ENCODE assay signal across 8 cellular contexts in genomic region chr15:63915888-63916731, GRCh38.
DNase-seq lines count a peak whose midpoint lies in the region; ATAC-seq and TF ChIP-seq lines count a peak whose summit lies in the region.

No MANE protein-coding gene starts in this region.

- in situ Hi-C loops in gastrocnemius medialis (cut with MboI; ENCODE audit: low sequenced_read_pairs in 4 of 4) = no loop called here

- intact Hi-C loops in gastrocnemius medialis (cut with DNase I; ENCODE audit: low total_unique reads) = loop anchor here (2.0 kb wide), 1 partner anchor 131 kb away; the partner anchor contains the start of gene DAPK2

- H3K27ac ChIP-seq in gastrocnemius medialis = peak overlapping the region; percentile 68 to 79 (median 73)
- no peak overlapping the region for H3K27ac ChIP-seq in CD8-positive, alpha-beta memory T cell (ENCODE audit: low read depth, low read length)

- CTCF ChIA-PET in CD8-positive, alpha-beta memory T cell (lab: Charles Lee) = interaction anchor here (0.8 to 0.9 kb wide), 3 partner anchors 24 to 95 kb away, joined by 3 read pairs; no protein-coding TSS in a partner anchor

- H3K27me3 Mint-ChIP-seq in CD8-positive, alpha-beta memory T cell = peaks cover 0 to 3% of the 10 kb centered on the region in 2 donors

- H3K36me3 ChIP-seq in gastrocnemius medialis = no peaks in the 10 kb centered on the region
- no peaks in the 10 kb centered on the region for H3K36me3 ChIP-seq in CD8-positive, alpha-beta memory T cell (ENCODE audit: insufficient read depth, low read length)

- H3K4me1 Mint-ChIP-seq in CD8-positive, alpha-beta memory T cell = peaks cover 4 to 13% (median 8%) of the 10 kb centered on the region in 3 donors

- TF ChIP-seq POLR2A in gastrocnemius medialis (IDR thresholded peaks at IDR 0.05) = no peak

- H3K9me3 Mint-ChIP-seq in CD8-positive, alpha-beta memory T cell = no peaks in the 10 kb centered on the region

- no peak overlapping the region for H3K4me3 ChIP-seq in GM12864 (ENCODE audit: low read depth, low read length)
- no peak overlapping the region for H3K4me3 ChIP-seq in gastrocnemius medialis
- H3K4me3 ChIP-seq in CD8-positive, alpha-beta memory T cell (ENCODE audit: low read length) = no peak overlapping the region

- no peaks in the 10 kb centered on the region for H3K9me3 ChIP-seq in gastrocnemius medialis
- H3K9me3 ChIP-seq in CD8-positive, alpha-beta memory T cell (ENCODE audit: low read length) = no peaks in the 10 kb centered on the region

- TF ChIP-seq CTCF in GM12864 (IDR thresholded peaks at IDR 0.05; ENCODE audit: low read depth, low read length, missing control alignments) (peak; percentile 19), gastrocnemius medialis (IDR thresholded peaks at IDR 0.05 in 4 of 5, conservative IDR thresholded peaks at IDR 0.05 in 1 of 5) (peak; percentile 7 to 64 (median 56))

- peak overlapping the region in 1 of 8 donors; percentile 47 for H3K27ac Mint-ChIP-seq in CD8-positive, alpha-beta memory T cell

- peaks cover 37 to 39% of the 10 kb centered on the region in 2 donors for H3K4me1 ChIP-seq in gastrocnemius medialis
- peaks cover 10% of the 10 kb centered on the region for H3K4me1 ChIP-seq in CD8-positive, alpha-beta memory T cell (ENCODE audit: insufficient read depth, low read length)

- ATAC-seq in gastrocnemius medialis = peak; percentile 9 to 47

- DNase-seq in GM12864 (ENCODE audit: low read depth) (no peak), OCI-M1 (lab: John Stamatoyannopoulos, UW) (peak; percentile 16), fibroblast of gingiva (ENCODE audit: low read depth) (peak; percentile 48), gastrocnemius medialis (no peak), NCI-H2029 (lab: John Stamatoyannopoulos, UW) (no peak), GOT3 (lab: John Stamatoyannopoulos, UW) (no peak), HUDEP-2 (lab: John Stamatoyannopoulos, UW; ENCODE audit: unreplicated experiment in 76 of 76) (no peak)
- no peak for DNase-seq in CD8-positive, alpha-beta memory T cell

- H3K4me3 Mint-ChIP-seq in CD8-positive, alpha-beta memory T cell = no peak overlapping the region

- H3K27me3 ChIP-seq in gastrocnemius medialis = no peaks in the 10 kb centered on the region
- H3K27me3 ChIP-seq in CD8-positive, alpha-beta memory T cell (ENCODE audit: insufficient read depth, low read length, poor library complexity, severe bottlenecking) = no peaks in the 10 kb centered on the region

- peaks cover 0 to 7% (median 0%) of the 10 kb centered on the region in 3 donors for H3K36me3 Mint-ChIP-seq in CD8-positive, alpha-beta memory T cell

- POLR2A ChIA-PET in CD8-positive, alpha-beta memory T cell (lab: Charles Lee) = no interaction called here

Comparison
In these comparisons a context has a peak if more than half of its experiments do, and no peak if none do; other contexts are left out.
1. DNase-seq: peak in OCI-M1 (single experiment) and fibroblast of gingiva (single experiment); none in GM12864 (single experiment), gastrocnemius medialis (0 of 2), CD8-positive, alpha-beta memory T cell (0 of 5), NCI-H2029 (single experiment), GOT3 (single experiment) and HUDEP-2 (0 of 76).